ENCODE assay signal across 31 cellular contexts in the genomic region with DNA sequence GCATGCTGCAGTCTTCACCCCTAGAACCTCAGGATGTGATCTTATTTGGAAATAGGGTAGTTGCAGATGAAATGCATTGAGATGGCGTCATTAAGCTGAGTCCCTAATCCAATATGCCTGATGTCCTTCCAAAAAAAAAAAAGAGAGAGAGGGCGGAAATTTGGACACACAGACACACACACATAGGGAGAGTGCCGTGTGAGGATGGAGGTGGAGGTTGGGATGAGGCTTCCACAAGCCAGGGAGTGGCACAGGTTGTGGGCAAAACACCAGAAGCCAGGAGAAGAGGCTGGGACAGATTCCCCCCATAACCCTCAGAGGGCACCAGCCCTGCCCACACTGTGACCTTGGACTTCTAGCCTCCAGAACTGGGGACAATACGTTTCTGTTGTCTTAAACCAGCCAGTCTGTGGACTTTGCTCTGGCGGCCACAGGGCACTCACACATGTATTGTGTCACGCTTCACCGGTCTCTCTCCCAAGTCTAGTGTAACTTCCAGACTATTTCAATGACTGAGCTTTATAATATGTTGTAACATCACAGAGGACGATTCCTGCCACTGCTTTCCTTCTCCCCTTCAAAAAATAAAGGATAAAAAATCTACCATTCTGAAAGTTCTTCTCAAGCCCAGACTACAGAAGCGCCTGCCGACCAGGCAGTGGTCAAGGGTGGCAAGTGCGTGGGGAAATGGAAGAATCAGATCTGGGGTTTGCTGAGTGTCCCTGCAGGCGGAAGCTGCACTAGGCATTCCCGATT.
"Had no signal": no experiment of that assay in that cellular context is flagged by ENCODE, and none has a peak within 500 bp of the region (broad histone marks: within the 10 kb centered on the region; RNA-seq: fewer than 3 reads in every experiment).

No MANE protein-coding gene starts in this region.

- H3K4me1 ChIP-seq: body of pancreas, parathyroid adenoma, psoas muscle, right atrium auricular region had no signal

- H3K9ac ChIP-seq: parathyroid adenoma had no signal

- ATAC-seq: activated CD8-positive, alpha-beta T cell treated with anti-CD3 and anti-CD28 coated beads for 36 hours; activated naive CD8-positive, alpha-beta T cell treated with anti-CD3 and anti-CD28 coated beads, Interleukin-2, amount 50 U/mL, for 24 hours; activated T-cell treated with anti-CD3 and anti-CD28 coated beads, Interleukin-2, amount 50 U/mL, for 4 hours; body of pancreas; left ventricle myocardium superior; naive thymus-derived CD8-positive, alpha-beta T cell; psoas muscle had no signal

- FAIRE-seq: islet of Langerhans, TTC549, urothelium cell line had no signal

- H3K9me3 Mint-ChIP-seq: activated CD4-positive, alpha-beta T cell treated with anti-CD3 and anti-CD28 coated beads, Interleukin-2, amount 10 ng/mL, durations not matched to agents 7 days and 5 days; activated CD8-positive, alpha-beta T cell treated with anti-CD3 and anti-CD28 coated beads for 36 hours; activated naive CD4-positive, alpha-beta T cell treated with anti-CD3 and anti-CD28 coated beads, Interleukin-2, amount 50 U/mL, for 24 hours; activated T-helper 2 cell treated with anti-CD3 and anti-CD28 coated beads, Interferon-gamma antibody, Interleukin-2, Interleukin-4, amounts not matched to agents 10 μg/mL and 5 μg/mL and 100 μg/mL, durations not matched to agents 14 hours and 24 hours and 36 hours; endodermal cell; T-helper 1 cell treated with Interleukin-12 subunit alpha and Interleukin-12 subunit beta and Interleukin-4 antibody, amounts not matched to agents 30 μg/mL and 1 μg/mL, for 36 hours had no signal

- H3K27me3 Mint-ChIP-seq: activated CD4-positive, alpha-beta T cell treated with anti-CD3 and anti-CD28 coated beads, Interleukin-2, amount 10 ng/mL, durations not matched to agents 7 days and 5 days had no signal

- H3K4me1 Mint-ChIP-seq: activated CD4-positive, alpha-beta T cell treated with anti-CD3 and anti-CD28 coated beads, Interleukin-2, amount 10 ng/mL, durations not matched to agents 7 days and 5 days; activated naive CD4-positive, alpha-beta T cell treated with anti-CD3 and anti-CD28 coated beads, Interleukin-2, amount 50 U/mL, for 24 hours; activated naive CD8-positive, alpha-beta T cell treated with anti-CD3 and anti-CD28 coated beads, Interleukin-2, amount 50 U/mL, for 24 hours; endodermal cell; mesothelial cell of epicardium; naive thymus-derived CD8-positive, alpha-beta T cell; neural crest cell had no signal

- DNase-seq: activated CD4-positive, alpha-beta T cell treated with anti-CD3 and anti-CD28 coated beads, Interleukin-2, amount 10 ng/mL, durations not matched to agents 7 days and 5 days; activated CD4-positive, CD25-positive, alpha-beta regulatory T cell treated with anti-CD3 and anti-CD28 coated beads, Interleukin-2, amount 50 U/mL, for 72 hours; activated CD8-positive, alpha-beta T cell treated with anti-CD3 and anti-CD28 coated beads for 36 hours; activated naive CD8-positive, alpha-beta T cell treated with anti-CD3 and anti-CD28 coated beads, Interleukin-2, amount 50 U/mL, for 24 hours; activated T-cell treated with anti-CD3 and anti-CD28 coated beads, Interleukin-2, amount 50 U/mL, for 4 hours; cerebellar nuclear complex; endodermal cell; foreskin fibroblast; left ventricle myocardium superior; mammary epithelial cell; naive thymus-derived CD8-positive, alpha-beta T cell; psoas muscle; stimulated activated CD4-positive, alpha-beta T cell treated with anti-CD3 and anti-CD28 coated beads, Interleukin-15, amount 100 ng/mL, for 24 hours; stimulated activated CD4-positive, alpha-beta T cell treated with anti-CD3 and anti-CD28 coated beads, Interleukin-2, amount 100 ng/mL, for 24 hours; stimulated activated naive CD4-positive, alpha-beta T cell treated with Interleukin-2 at 50 U/mL for 16 hours; T-helper 9 cell; trophoblast cell; WERI-Rb-1 had no signal

- H3K4me3 ChIP-seq: body of pancreas, coronary artery, psoas muscle, right atrium auricular region, thoracic aorta had no signal

- H3K36me3 Mint-ChIP-seq: activated naive CD4-positive, alpha-beta T cell treated with anti-CD3 and anti-CD28 coated beads, Interleukin-2, amount 50 U/mL, for 24 hours; mesothelial cell of epicardium; naive thymus-derived CD8-positive, alpha-beta T cell had no signal

- H3K36me3 ChIP-seq: right atrium auricular region, thoracic aorta, WERI-Rb-1 had no signal

- H3K27ac Mint-ChIP-seq: activated CD4-positive, alpha-beta T cell treated with anti-CD3 and anti-CD28 coated beads, Interleukin-2, amount 10 ng/mL, durations not matched to agents 7 days and 5 days; activated CD8-positive, alpha-beta T cell treated with anti-CD3 and anti-CD28 coated beads for 36 hours; activated naive CD4-positive, alpha-beta T cell treated with anti-CD3 and anti-CD28 coated beads, Interleukin-2, amount 50 U/mL, for 24 hours; activated naive CD8-positive, alpha-beta T cell treated with anti-CD3 and anti-CD28 coated beads, Interleukin-2, amount 50 U/mL, for 24 hours; activated T-helper 2 cell treated with anti-CD3 and anti-CD28 coated beads, Interferon-gamma antibody, Interleukin-2, Interleukin-4, amounts not matched to agents 10 μg/mL and 5 μg/mL and 100 μg/mL, durations not matched to agents 14 hours and 24 hours and 36 hours; endodermal cell; mesothelial cell of epicardium; naive thymus-derived CD8-positive, alpha-beta T cell; T-helper 1 cell treated with Interleukin-12 subunit alpha and Interleukin-12 subunit beta and Interleukin-4 antibody, amounts not matched to agents 30 μg/mL and 1 μg/mL, for 36 hours had no signal

- H3K4me3 Mint-ChIP-seq: activated CD4-positive, alpha-beta T cell treated with anti-CD3 and anti-CD28 coated beads, Interleukin-2, amount 10 ng/mL, durations not matched to agents 7 days and 5 days; activated CD8-positive, alpha-beta T cell treated with anti-CD3 and anti-CD28 coated beads for 36 hours; activated naive CD4-positive, alpha-beta T cell treated with anti-CD3 and anti-CD28 coated beads, Interleukin-2, amount 50 U/mL, for 24 hours; activated naive CD8-positive, alpha-beta T cell treated with anti-CD3 and anti-CD28 coated beads, Interleukin-2, amount 50 U/mL, for 24 hours; activated T-cell treated with anti-CD3 and anti-CD28 coated beads, Interleukin-2, amount 50 U/mL, for 4 hours; endodermal cell; mesothelial cell of epicardium; naive thymus-derived CD8-positive, alpha-beta T cell; neural crest cell; T-helper 1 cell treated with Interleukin-12 subunit alpha and Interleukin-12 subunit beta and Interleukin-4 antibody, amounts not matched to agents 30 μg/mL and 1 μg/mL, for 36 hours had no signal

- H3K27me3 ChIP-seq: right atrium auricular region had no signal
